ENCODE assay signal across 1 cellular context in the genomic region with DNA sequence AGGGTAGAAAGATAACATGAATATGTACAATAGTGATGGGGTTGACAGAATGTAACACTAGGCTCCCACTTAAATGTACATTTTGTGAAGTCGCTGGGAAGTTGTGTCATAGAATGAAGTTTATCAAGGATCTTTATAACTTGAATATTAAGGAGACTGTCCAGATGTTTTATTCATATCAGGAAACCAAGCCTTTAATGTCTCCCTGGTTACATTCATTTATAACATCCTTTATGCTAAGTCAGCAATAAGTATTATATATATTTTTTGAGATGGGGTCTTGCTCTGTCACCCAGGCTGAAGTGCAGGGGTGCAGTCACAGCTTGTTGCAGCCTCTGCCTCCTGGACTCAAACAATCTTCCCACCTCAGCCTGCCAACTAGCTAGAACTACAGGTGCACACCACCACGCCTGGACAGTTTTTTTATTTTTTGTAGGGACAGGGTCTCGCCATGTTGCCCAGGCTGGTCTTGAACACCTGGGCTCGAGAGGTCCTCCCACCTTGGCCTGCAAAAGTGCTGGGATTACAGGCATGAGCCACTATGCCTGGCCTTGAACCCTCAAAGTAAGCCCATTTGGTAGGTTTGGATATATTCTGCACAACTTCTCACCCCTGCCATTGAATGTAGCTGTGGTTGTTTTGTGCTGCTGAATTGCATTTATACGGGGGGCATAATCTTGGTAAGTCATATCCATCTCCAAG.
TF ChIP-seq lines count a peak whose summit lies in the region.

No MANE protein-coding gene starts in this region.

TF ChIP-seq in endothelial cell of umbilical vein, 7 proteins besides CTCF, POLR2A, EP300 and RAD21:
- TF ChIP-seq POLR2AphosphoS5 (IDR thresholded peaks at IDR 0.05; ENCODE audit: insufficient read depth, low read depth, low read length) (no peak), GATA2 (IDR thresholded peaks at IDR 0.05; ENCODE audit: insufficient read depth, insufficient read length, low read depth, low read length) (no peak), MYC (IDR thresholded peaks at IDR 0.05; ENCODE audit: low read depth, low read length) (no peak), FOS (IDR thresholded peaks at IDR 0.05; ENCODE audit: borderline replicate concordance, insufficient read depth, low read length) (no peak), EZH2 (IDR thresholded peaks at IDR 0.05; ENCODE audit: borderline replicate concordance, low read depth, low read length, severe bottlenecking) (no peak), JUN (IDR thresholded peaks at IDR 0.05; ENCODE audit: borderline replicate concordance, insufficient read depth, insufficient read length, low read depth) (no peak)
- TF ChIP-seq, protein P1, sequence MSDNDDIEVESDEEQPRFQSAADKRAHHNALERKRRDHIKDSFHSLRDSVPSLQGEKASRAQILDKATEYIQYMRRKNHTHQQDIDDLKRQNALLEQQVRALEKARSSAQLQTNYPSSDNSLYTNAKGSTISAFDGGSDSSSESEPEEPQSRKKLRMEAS (IDR thresholded peaks at IDR 0.05; ENCODE audit: insufficient read depth, insufficient read length): no peak
